Comparison of ENCODE assay signal across 8 cellular contexts in the genomic region with DNA sequence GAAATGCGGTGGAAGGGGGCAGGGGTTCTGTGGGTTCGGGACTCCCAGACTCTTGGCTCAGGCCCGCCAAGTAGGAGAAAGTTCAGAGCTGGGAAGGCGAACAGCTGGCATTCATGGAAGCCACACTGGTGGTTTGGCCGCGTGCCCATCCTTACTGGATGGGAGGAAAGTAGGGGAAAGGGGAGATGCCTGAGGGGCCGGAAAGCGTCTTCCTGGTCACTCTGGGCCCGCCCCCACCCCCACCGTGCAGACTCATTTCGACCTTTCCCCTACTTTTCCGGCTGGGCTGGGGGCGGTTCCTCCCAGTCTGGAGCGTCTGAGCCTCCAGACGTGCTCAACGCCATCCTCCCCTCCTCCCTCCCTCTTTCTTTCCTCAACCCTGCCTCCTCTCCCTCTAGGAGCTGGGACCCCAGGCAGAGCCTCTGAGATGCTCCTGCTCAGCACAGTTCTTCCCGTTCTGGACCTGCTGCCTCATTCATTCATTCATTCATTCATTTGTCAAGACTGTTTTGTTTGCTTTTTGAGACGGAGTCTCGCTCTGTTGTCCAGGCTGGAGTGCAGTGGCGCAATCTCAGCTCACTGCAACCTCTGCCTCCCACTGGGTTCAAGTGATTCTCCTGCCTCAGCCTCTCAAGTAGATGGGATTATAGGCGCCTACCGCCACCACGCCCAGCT. TPM values are rescaled to one million over a fixed set of nuclear protein-coding genes. Genes with fewer than 3 reads are reported as not detected.
DNase-seq lines count a peak whose midpoint lies in the region; ATAC-seq and TF ChIP-seq lines count a peak whose summit lies in the region.

No MANE protein-coding gene starts in this region.

- DNase-seq in H4 (ENCODE audit: low spot score) (peak; percentile 99), RPMI7951 (ENCODE audit: low read depth) (peak; percentile 99), epithelial cell of prostate (ENCODE audit: low read depth, low spot score) (peak; percentile 43), mesothelial cell of epicardium (ENCODE audit: low spot score in 2 of 2, unreplicated experiment in 2 of 2) (peak; percentile 71 to 78), T-helper 17 cell (no peak), SKM-1 treated with dmso at 0.1 percent for 144 hours (lab: John Stamatoyannopoulos, UW; ENCODE audit: unreplicated experiment) (no peak)
- DNase-seq in activated CD4-positive, alpha-beta T cell treated with anti-CD3 and anti-CD28 coated beads for 4 hours, result no peak

- no peak overlapping the region for H3K27ac ChIP-seq in epithelial cell of prostate

- H3K4me3 Mint-ChIP-seq in mesothelial cell of epicardium (peak overlapping the region; percentile 30), T-helper 17 cell (no peak overlapping the region)

- H3K27me3 Mint-ChIP-seq in mesothelial cell of epicardium (ENCODE audit: low read depth) (peaks cover 42% of the 10 kb centered on the region), T-helper 17 cell (peaks cover 33% of the 10 kb centered on the region)

- H3K36me3 Mint-ChIP-seq in mesothelial cell of epicardium, result peaks cover 2% of the 10 kb centered on the region
- peaks cover 8% of the 10 kb centered on the region for H3K36me3 Mint-ChIP-seq in T-helper 17 cell (ENCODE audit: low read depth)

- H3K9me3 ChIP-seq in T-helper 17 cell (ENCODE audit: control insufficient read depth, low read length, poor library complexity, severe bottlenecking), result no peaks in the 10 kb centered on the region

- H3K9me3 Mint-ChIP-seq in mesothelial cell of epicardium, result no peaks in the 10 kb centered on the region

- H3K4me1 Mint-ChIP-seq in mesothelial cell of epicardium (peaks cover 25% of the 10 kb centered on the region), T-helper 17 cell (peaks cover 11% of the 10 kb centered on the region)

- TF ChIP-seq CTCF in mesothelial cell of epicardium (IDR thresholded peaks at IDR 0.05; ENCODE audit: unreplicated experiment), result no peak

- H3K27ac Mint-ChIP-seq in mesothelial cell of epicardium (peak overlapping the region; percentile 76), T-helper 17 cell (no peak overlapping the region)

- ATAC-seq in T-helper 17 cell, result no peak
- no peak for ATAC-seq in HG03139 (IDR thresholded peaks at IDR 0.05; ENCODE audit: unreplicated experiment)

RNA-seq across cellular contexts. Expression of a gene that starts 3.5 kb away (rescaled TPM):
- total RNA-seq in H4 (2014; rRNA removed; shearing (Covaris generic)), result 0.19 TPM in 1 of 2 replicates, not detected in the other
- 9.0 and 10.4 TPM in 2 replicates for total RNA-seq in RPMI7951 (2014; rRNA removed; shearing (Covaris generic))
- total RNA-seq in mesothelial cell of epicardium, result 2.0 to 3.7 TPM (median 3.5 TPM) in 3 replicates
- total RNA-seq in T-helper 17 cell, result not detected

RNA-seq across cellular contexts. Expression of a gene that starts 22.7 kb away (rescaled TPM):
- total RNA-seq in H4 (2014; rRNA removed; shearing (Covaris generic)), result 9.9 and 11.8 TPM in 2 replicates
- 10.3 and 16.1 TPM in 2 replicates for total RNA-seq in RPMI7951 (2014; rRNA removed; shearing (Covaris generic))
- total RNA-seq in mesothelial cell of epicardium (150 to 151 TPM (median 150 TPM) in 3 replicates), T-helper 17 cell (10 to 100 TPM; 81.6 to 90.1 TPM)

RNA-seq across cellular contexts. Expression of a gene that starts 24.4 kb away (rescaled TPM):
- total RNA-seq in H4 (2014; rRNA removed; shearing (Covaris generic)), result 0.04 and 0.12 TPM in 2 replicates
- 0.24 TPM in 1 of 2 replicates, not detected in the other for total RNA-seq in RPMI7951 (2014; rRNA removed; shearing (Covaris generic))
- total RNA-seq in mesothelial cell of epicardium (1.8 to 2.3 TPM (median 2.1 TPM) in 3 replicates), T-helper 17 cell (1 to 10 TPM; 2.6 to 2.9 TPM)

RNA-seq across cellular contexts. Expression of a gene that starts 45.6 kb away (rescaled TPM):
- total RNA-seq in H4 (2014; rRNA removed; shearing (Covaris generic)), result 28.0 and 30.6 TPM in 2 replicates
- total RNA-seq in RPMI7951 (2014; rRNA removed; shearing (Covaris generic)), result 27.3 and 46.6 TPM in 2 replicates
- total RNA-seq in mesothelial cell of epicardium, result 20.7 to 21.4 TPM (median 21.4 TPM) in 3 replicates
- total RNA-seq in T-helper 17 cell, result 100 to 1,000 TPM in 1 of 2 donors, 10 to 100 TPM in 1; 26.9 to 108 TPM

RNA-seq across cellular contexts. Expression of a gene that starts 46.2 kb away (rescaled TPM):
- 318 and 344 TPM in 2 replicates for total RNA-seq in H4 (2014; rRNA removed; shearing (Covaris generic))
- total RNA-seq in RPMI7951 (2014; rRNA removed; shearing (Covaris generic)), result 246 and 255 TPM in 2 replicates
- total RNA-seq in mesothelial cell of epicardium, result 1,343 to 1,395 TPM (median 1,352 TPM) in 3 replicates
- 1,000 to 10,000 TPM; 3,190 to 3,198 TPM for total RNA-seq in T-helper 17 cell

Comparison
In these comparisons a context has a peak if more than half of its experiments do, and no peak if none do; other contexts are left out.
1. DNase-seq: peak in H4 (single experiment), RPMI7951 (single experiment), epithelial cell of prostate (single experiment) and mesothelial cell of epicardium (2 of 2); none in T-helper 17 cell (0 of 3), SKM-1 treated with dmso at 0.1 percent for 144 hours (single experiment) and activated CD4-positive, alpha-beta T cell treated with anti-CD3 and anti-CD28 coated beads for 4 hours (0 of 2).